ENCODE assay signal across 17 cellular contexts in genomic region chr22:26134654-26135330, GRCh38. TPM values are rescaled to one million over a fixed set of nuclear protein-coding genes. Genes with fewer than 3 reads are reported as not detected.
DNase-seq lines count a peak whose midpoint lies in the region; ATAC-seq and TF ChIP-seq lines count a peak whose summit lies in the region.
"Had no signal": no experiment of that assay in that cellular context is flagged by ENCODE, and none has a peak within 500 bp of the region (broad histone marks: within the 10 kb centered on the region; RNA-seq: fewer than 3 reads in every experiment).

No MANE protein-coding gene starts in this region.

- TF ChIP-seq CTCF in H9 (conservative IDR thresholded peaks at IDR 0.05) (peak; percentile 69), Panc1 (IDR thresholded peaks at IDR 0.05) (peak; percentile 48), kidney epithelial cell (IDR thresholded peaks at IDR 0.05; ENCODE audit: insufficient read depth, low read length, poor library complexity, severe bottlenecking) (peak; percentile 12), transverse colon (IDR thresholded peaks at IDR 0.05) (no peak)

- CTCF ChIA-PET in Panc1 (lab: Charles Lee): no interaction called here

- H3K36me3 Mint-ChIP-seq in H9 (ENCODE audit: insufficient read depth in 1 of 3, low read depth in 3 of 3): no peaks in the 10 kb centered on the region

- POLR2A ChIA-PET in Panc1 (lab: Charles Lee): no interaction called here

- WGBS in H9 (ENCODE audit: extremely low coverage, insufficient read length, low lambda C conversion rate): no CpG with 5 or more reads among the region's 7 CpGs
- 66 to 74% methylated on average over 7 of the region's 7 CpGs for WGBS in transverse colon (ENCODE audit: low coverage in 1 of 2), 2 donors

- H3K27me3 Mint-ChIP-seq in H9 (ENCODE audit: low read depth): peaks cover 5% of the 10 kb centered on the region

- no TSS peak for BruUV-seq in Panc1 (replicated peaks; lab: Mats Ljungman, UMichigan)

- no peaks in the 10 kb centered on the region for H3K9me3 Mint-ChIP-seq in H9

- H3K36me3 ChIP-seq in Panc1 (ENCODE audit: control insufficient read depth, insufficient read depth, low read length) (no peaks in the 10 kb centered on the region), kidney epithelial cell (ENCODE audit: control insufficient read depth, insufficient read depth, low read length) (no peaks in the 10 kb centered on the region), transverse colon (no peaks in the 10 kb centered on the region)
- H3K36me3 ChIP-seq: adrenal gland, heart left ventricle, suprapubic skin had no signal

- no peak for TF ChIP-seq POLR2A in transverse colon (IDR thresholded peaks at IDR 0.05)

- TF ChIP-seq EP300 in transverse colon (IDR thresholded peaks at IDR 0.05; ENCODE audit: low read depth): no peak

- H3K4me1 Mint-ChIP-seq in H9: peaks cover 9% of the 10 kb centered on the region in 2 experiments

- no peak overlapping the region for H3K4me3 Mint-ChIP-seq in H9

- H3K18ac ChIP-seq in H9 (ENCODE audit: insufficient read length, low read depth, low read length): no peak overlapping the region

- peak; percentile 12 to 36 for DNase-seq in NCI-H524 (lab: John Stamatoyannopoulos, UW)
- no peak for DNase-seq in NCI-H524 treated with DMSO at 0.1 percent for 48 hours (lab: John Stamatoyannopoulos, UW)
- DNase-seq in H9: no peak
- no peak for DNase-seq in Panc1 (ENCODE audit: low read depth, low spot score)
- no peak for DNase-seq in kidney epithelial cell (ENCODE audit: low read depth)
- no peak for DNase-seq in pons (ENCODE audit: low spot score)
- DNase-seq in COLO829 (ENCODE audit: low spot score): no peak
- DNase-seq in transverse colon: no peak
- DNase-seq: ACHN; adrenal gland; effector CD4-positive, alpha-beta T cell; HCEC 1CT; heart left ventricle; NCI-H774 had no signal

- H3K4me3 ChIP-seq in Panc1 (ENCODE audit: low read depth in 2 of 2, low read length in 2 of 2): no peak overlapping the region
- H3K4me3 ChIP-seq in kidney epithelial cell (ENCODE audit: low read depth, low read length): no peak overlapping the region
- no peak overlapping the region for H3K4me3 ChIP-seq in transverse colon
- H3K4me3 ChIP-seq: adrenal gland, heart left ventricle, suprapubic skin had no signal

- H3K27me3 ChIP-seq in H9 (ENCODE audit: insufficient read depth, low read length): no peaks in the 10 kb centered on the region
- H3K27me3 ChIP-seq in Panc1 (ENCODE audit: control insufficient read depth, insufficient read depth, low read length): no peaks in the 10 kb centered on the region
- no peaks in the 10 kb centered on the region for H3K27me3 ChIP-seq in kidney epithelial cell (ENCODE audit: control insufficient read depth, insufficient read depth, low read length)
- peaks cover 5% of the 10 kb centered on the region for H3K27me3 ChIP-seq in transverse colon

- no peaks in the 10 kb centered on the region for H3K9me3 ChIP-seq in H9 (ENCODE audit: control insufficient read depth, low read depth, low read length)
- no peaks in the 10 kb centered on the region for H3K9me3 ChIP-seq in Panc1 (ENCODE audit: control insufficient read depth, insufficient read depth, low read depth, low read length)
- H3K9me3 ChIP-seq in transverse colon: no peaks in the 10 kb centered on the region
- H3K9me3 ChIP-seq: adrenal gland, heart left ventricle, suprapubic skin had no signal

- H2AK5ac ChIP-seq in H9 (ENCODE audit: insufficient read length, low read length): no peak overlapping the region

- H3K4ac ChIP-seq in H9 (ENCODE audit: low read depth, low read length): no peak overlapping the region

- no peak overlapping the region for H3K27ac ChIP-seq in H9 (ENCODE audit: insufficient read length, low read depth, low read length)
- no peak overlapping the region for H3K27ac ChIP-seq in Panc1 (ENCODE audit: low read length)
- H3K27ac ChIP-seq in transverse colon: no peak overlapping the region
- H3K27ac ChIP-seq: adrenal gland, heart left ventricle, suprapubic skin had no signal

- no peak overlapping the region for H3T11ph ChIP-seq in H9 (ENCODE audit: low read length)

- ATAC-seq in Panc1: no peak
- ATAC-seq: heart left ventricle had no signal

- H2BK5ac ChIP-seq in H9 (ENCODE audit: insufficient read length, low read length): no peak overlapping the region

- no peak overlapping the region for H3K27ac Mint-ChIP-seq in H9

- no peak overlapping the region for H4K5ac ChIP-seq in H9 (ENCODE audit: insufficient read length, low read depth, low read length)

- no peak overlapping the region for H2BK15ac ChIP-seq in H9 (ENCODE audit: low read depth, low read length)

- H4K20me1 ChIP-seq in H9 (ENCODE audit: control insufficient read depth, insufficient read depth, insufficient read length): no peaks in the 10 kb centered on the region

- no peak overlapping the region for H4K91ac ChIP-seq in H9 (ENCODE audit: insufficient read length, low read depth, low read length)

- in situ Hi-C loops in Panc1 (cut with HindIII; ENCODE audit: low pct_unique_long_range_greater_than_20kb, low sequenced_read_pairs) (no loop called here), transverse colon (cut with MboI; ENCODE audit: low pct_ligation_motif_present in 1 of 4, low pct_unique_long_range_greater_than_20kb in 1 of 4, low sequenced_read_pairs in 3 of 4) (no loop called here)

- intact Hi-C loops in Panc1 (cut with micrococcal nuclease; ENCODE audit: unreplicated experiment) (no loop called here), transverse colon (cut with DNase I; ENCODE audit: low total_unique reads) (no loop called here)

- H3K23me2 ChIP-seq in H9 (ENCODE audit: insufficient read length, low read depth, low read length, poor library complexity, severe bottlenecking): no peaks in the 10 kb centered on the region

- no peak overlapping the region for H3K9ac ChIP-seq in H9 (ENCODE audit: extremely low read depth, insufficient read length, low read length)

- H3K4me2 ChIP-seq in H9 (ENCODE audit: insufficient read depth, insufficient read length, low read length): no peak overlapping the region

- H2BK12ac ChIP-seq in H9 (ENCODE audit: insufficient read length, low read depth, low read length): no peak overlapping the region

- H2BK20ac ChIP-seq in H9 (ENCODE audit: low read depth, low read length, poor library complexity, severe bottlenecking): no peak overlapping the region

- H2AFZ ChIP-seq in H9 (ENCODE audit: low read length): no peak overlapping the region

- H4K8ac ChIP-seq in H9 (replicated peaks; ENCODE audit: insufficient read length, low read depth, low read length): no peak overlapping the region

- no peak overlapping the region for H2BK120ac ChIP-seq in H9 (ENCODE audit: low read depth, low read length, poor library complexity, severe bottlenecking)

- no peaks in the 10 kb centered on the region for H3K79me2 ChIP-seq in H9 (ENCODE audit: insufficient read depth, low read length)

- H3K56ac ChIP-seq in H9 (ENCODE audit: insufficient read length, low read depth, low read length): no peak overlapping the region

- no peak overlapping the region for H3K23ac ChIP-seq in H9 (ENCODE audit: insufficient read length, low read depth, low read length)

- H3K79me1 ChIP-seq in H9 (ENCODE audit: insufficient read depth, low read depth, low read length, poor library complexity, severe bottlenecking): no peaks in the 10 kb centered on the region

- no peaks in the 10 kb centered on the region; the same call in 1 of the 2 replicates for H3K4me1 ChIP-seq in H9 (ENCODE audit: insufficient read depth, low read length)
- no peaks in the 10 kb centered on the region for H3K4me1 ChIP-seq in Panc1 (ENCODE audit: control insufficient read depth, insufficient read depth, low read length)
- H3K4me1 ChIP-seq in transverse colon: no peaks in the 10 kb centered on the region
- H3K4me1 ChIP-seq: adrenal gland, heart left ventricle, suprapubic skin had no signal

- no peak overlapping the region for H3K14ac ChIP-seq in H9 (ENCODE audit: insufficient read depth, low read length)

RNA-seq across cellular contexts. Expression of gene SEZ6L, which starts 34.5 kb away (rescaled TPM):
- 0.09 and 0.13 TPM in 2 replicates for total RNA-seq in H9 (2021)
- total RNA-seq in Panc1 (2021; ENCODE audit: unreplicated experiment): not detected
- not detected for polyA plus RNA-seq in Panc1 (2012; ENCODE audit: insufficient read length)
- total RNA-seq in kidney epithelial cell: not detected in 2 replicates
- total RNA-seq in transverse colon: under 1 TPM in 2 of 4 donors, not detected in 2; 0.14 to 0.16 TPM
- total RNA-seq: mesenteric fat pad, renal cortical epithelial cell had no signal

Comparison
In these comparisons a context has a peak if more than half of its experiments do, and no peak if none do; other contexts are left out.
1. DNase-seq: peak in NCI-H524 (2 of 2); none in NCI-H524 treated with DMSO at 0.1 percent for 48 hours (single experiment), H9 (single experiment), Panc1 (single experiment), kidney epithelial cell (single experiment), pons (single experiment), COLO829 (single experiment) and transverse colon (single experiment).
2. CTCF ChIP-seq: peak in H9 (single experiment), Panc1 (single experiment) and kidney epithelial cell (single experiment); none in transverse colon (0 of 5).